In the genomic region with DNA sequence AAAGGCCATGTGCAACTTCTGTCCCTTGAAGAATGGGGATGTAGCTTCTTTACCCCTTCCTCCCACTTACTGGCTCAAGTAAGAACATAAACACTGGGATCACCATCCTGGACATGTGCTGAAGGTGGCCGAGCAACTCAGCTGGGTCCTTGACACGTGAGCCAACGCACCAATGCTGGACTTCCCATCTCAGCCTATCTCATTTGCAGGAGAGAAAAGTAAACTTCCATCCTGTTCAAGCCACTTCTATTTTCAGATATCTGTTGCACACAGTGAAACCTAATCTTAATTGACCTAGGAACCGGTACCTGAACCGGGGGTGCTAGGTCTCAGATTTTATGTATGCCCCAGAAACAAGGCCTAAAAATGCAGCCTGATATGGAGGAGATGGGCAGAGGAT, we compare ENCODE assay signal across 24 cellular contexts.
"Had no signal": no experiment of that assay in that cellular context is flagged by ENCODE, and none has a peak within 500 bp of the region (broad histone marks: within the 10 kb centered on the region; RNA-seq: fewer than 3 reads in every experiment).

No MANE protein-coding gene starts in this region.

- H3K27me3 ChIP-seq: colonic mucosa, foreskin keratinocyte, gastrocnemius medialis had no signal

- FAIRE-seq: astrocyte, endometrium had no signal

- H3K9me3 ChIP-seq: colonic mucosa, gastrocnemius medialis had no signal

- DNase-seq: activated CD4-positive, alpha-beta memory T cell treated with anti-CD3 and anti-CD28 coated beads, Interleukin-2, amount 10 ng/mL, durations not matched to agents 7 days and 5 days; activated CD4-positive, alpha-beta T cell treated with anti-CD3 and anti-CD28 coated beads for 1 hour; activated CD4-positive, alpha-beta T cell treated with anti-CD3 and anti-CD28 coated beads for 4 hours; activated CD4-positive, alpha-beta T cell treated with anti-CD3 and anti-CD28 coated beads, Interleukin-2, amount 10 ng/mL, durations not matched to agents 7 days and 5 days; activated CD4-positive, alpha-beta T cell treated with anti-CD3 and anti-CD28 coated beads, Interleukin-2, amount 50 U/mL, for 4 hours; activated CD4-positive, CD25-positive, alpha-beta regulatory T cell; activated CD8-positive, alpha-beta memory T cell treated with anti-CD3 and anti-CD28 coated beads, Interleukin-2, amount 50 U/mL, for 48 hours; activated gamma-delta T cell; activated naive CD4-positive, alpha-beta T cell treated with anti-CD3 and anti-CD28 coated beads, Interleukin-2, amount 50 U/mL, for 16 hours; activated naive CD4-positive, alpha-beta T cell treated with Interleukin-2 at 50 U/mL for 16 hours; activated T-cell treated with anti-CD3 and anti-CD28 coated beads, Interleukin-2, amount 50 U/mL, for 4 hours; amniotic stem cell; anterior cingulate cortex; central memory CD4-positive, alpha-beta T cell; cerebellar nuclear complex; colonic mucosa; effector CD8-positive, alpha-beta T cell; foreskin keratinocyte; gastrocnemius medialis; glutamatergic neuron; T-helper 2 cell had no signal

- H3K36me3 ChIP-seq: colonic mucosa, gastrocnemius medialis had no signal

- H3K4me1 ChIP-seq: colonic mucosa, foreskin keratinocyte had no signal

- ATAC-seq: activated T-cell treated with anti-CD3 and anti-CD28 coated beads, Interleukin-2, amount 50 U/mL, for 4 hours; esophagus mucosa; foreskin keratinocyte; gastrocnemius medialis had no signal

- H3K4me3 ChIP-seq: colonic mucosa, gastrocnemius medialis had no signal

- H3K27ac ChIP-seq: colonic mucosa, foreskin keratinocyte had no signal
